In genomic region chr9:105245720-105246161, GRCh38 we compare ENCODE assay signal across 8 cellular contexts. TPM values are rescaled to one million over a fixed set of nuclear protein-coding genes. Genes with fewer than 3 reads are reported as not detected.
DNase-seq lines count a peak whose midpoint lies in the region; ATAC-seq and TF ChIP-seq lines count a peak whose summit lies in the region.

No MANE protein-coding gene starts in this region.

- H3K27me3 ChIP-seq in heart left ventricle (no peaks in the 10 kb centered on the region), upper lobe of right lung (no peaks in the 10 kb centered on the region)

- H3K36me3 Mint-ChIP-seq in brain (no peaks in the 10 kb centered on the region), memory B cell (peaks cover 2% of the 10 kb centered on the region)

- H3K36me3 ChIP-seq in heart left ventricle, result no peaks in the 10 kb centered on the region
- no peaks in the 10 kb centered on the region for H3K36me3 ChIP-seq in upper lobe of right lung

- H3K4me1 ChIP-seq in heart left ventricle (peaks cover 0 to 50% (median 29%) of the 10 kb centered on the region in 12 donors), upper lobe of right lung (peaks cover 23% of the 10 kb centered on the region)

- peak overlapping the region; percentile 73 to 89 (median 82) for H3K27ac ChIP-seq in heart left ventricle
- H3K27ac ChIP-seq in upper lobe of right lung, result peak overlapping the region; percentile 83

- H3K4me1 Mint-ChIP-seq in brain (peaks cover 63% of the 10 kb centered on the region), memory B cell (peaks cover 15% of the 10 kb centered on the region)

- in situ Hi-C loops in GM13977 (cut with MboI; ENCODE audit: low pct_unique_long_range_greater_than_20kb, low sequenced_read_pairs, unreplicated experiment), result no loop called here

- H3K27me3 Mint-ChIP-seq in brain (peaks cover 16% of the 10 kb centered on the region), memory B cell (no peaks in the 10 kb centered on the region)

- no peak for TF ChIP-seq POLR2A in heart left ventricle (IDR thresholded peaks at IDR 0.05)

- no peaks in the 10 kb centered on the region for H3K9me3 ChIP-seq in heart left ventricle
- H3K9me3 ChIP-seq in upper lobe of right lung, result no peaks in the 10 kb centered on the region

- intact Hi-C loops in heart left ventricle (cut with DNase I), result loop anchor here in 6 of 10 donors (5.0 to 10.0 kb wide), 6 partner anchors 47 to 381 kb away; no protein-coding TSS in a partner anchor
- intact Hi-C loops in Right ventricle myocardium inferior (cut with DNase I), result loop anchor here (2.0 to 10.0 kb wide), 2 partner anchors 49 to 159 kb away; no protein-coding TSS in a partner anchor
- intact Hi-C loops in upper lobe of right lung (cut with DNase I), result no loop called here

- peak overlapping the region; percentile 85 to 98 (median 96) for H3K4me3 Mint-ChIP-seq in brain
- H3K4me3 Mint-ChIP-seq in memory B cell, result peak overlapping the region; percentile 99

- 2 to 5% (median 3%) methylated on average over 10 of the region's 10 CpGs for WGBS in heart left ventricle, 4 donors

- H3K4me3 ChIP-seq in heart left ventricle, result peak overlapping the region; percentile 70 to 90 (median 82)
- peak overlapping the region; percentile 69 for H3K4me3 ChIP-seq in upper lobe of right lung

- H3K27ac Mint-ChIP-seq in brain, result peak overlapping the region; percentile 86 to 92 (median 88)
- peak overlapping the region; percentile 97 for H3K27ac Mint-ChIP-seq in memory B cell

- ATAC-seq in heart left ventricle, result no peak
- no peak for ATAC-seq in Right ventricle myocardium inferior
- no peak for ATAC-seq in memory B cell (ENCODE audit: low read depth)
- ATAC-seq in upper lobe of right lung, result no peak
- no peak for ATAC-seq in GM19467 (IDR thresholded peaks at IDR 0.05; ENCODE audit: unreplicated experiment)
- ATAC-seq in HG03520 (IDR thresholded peaks at IDR 0.05; ENCODE audit: unreplicated experiment), result no peak

- no peaks in the 10 kb centered on the region for H3K9me3 Mint-ChIP-seq in brain
- H3K9me3 Mint-ChIP-seq in memory B cell, result no peaks in the 10 kb centered on the region

- TF ChIP-seq CTCF in heart left ventricle (IDR thresholded peaks at IDR 0.05) (no peak), brain (conservative IDR thresholded peaks at IDR 0.05) (no peak), upper lobe of right lung (IDR thresholded peaks at IDR 0.05) (no peak), GM13977 (IDR thresholded peaks at IDR 0.05; ENCODE audit: extremely low read depth, insufficient read depth, missing control alignments) (no peak)

- no peak for DNase-seq in heart left ventricle
- no peak for DNase-seq in Right ventricle myocardium inferior (ENCODE audit: missing footprints)
- DNase-seq in memory B cell (ENCODE audit: low spot score in 2 of 2), result no peak
- DNase-seq in upper lobe of right lung, result no peak
- DNase-seq in GM13977 (ENCODE audit: low spot score), result no peak

RNA-seq across cellular contexts. Expression of gene SLC44A1, which starts 1.3 kb away (rescaled TPM):
- 10 to 100 TPM; 14.6 to 29.4 (median 21.3) TPM for total RNA-seq in heart left ventricle
- polyA plus RNA-seq in heart left ventricle, result 10 to 100 TPM in 1 of 2 donors, 1 to 10 TPM in 1; 5.1 to 21.5 TPM
- 16.8 TPM for total RNA-seq in Right ventricle myocardium inferior
- 92.3 TPM for polyA plus RNA-seq in brain (ENCODE audit: insufficient read depth, low read depth, low replicate concordance)
- total RNA-seq in upper lobe of right lung, result 66.1 TPM
